Comparison of ENCODE assay signal across 22 cellular contexts in the genomic region with DNA sequence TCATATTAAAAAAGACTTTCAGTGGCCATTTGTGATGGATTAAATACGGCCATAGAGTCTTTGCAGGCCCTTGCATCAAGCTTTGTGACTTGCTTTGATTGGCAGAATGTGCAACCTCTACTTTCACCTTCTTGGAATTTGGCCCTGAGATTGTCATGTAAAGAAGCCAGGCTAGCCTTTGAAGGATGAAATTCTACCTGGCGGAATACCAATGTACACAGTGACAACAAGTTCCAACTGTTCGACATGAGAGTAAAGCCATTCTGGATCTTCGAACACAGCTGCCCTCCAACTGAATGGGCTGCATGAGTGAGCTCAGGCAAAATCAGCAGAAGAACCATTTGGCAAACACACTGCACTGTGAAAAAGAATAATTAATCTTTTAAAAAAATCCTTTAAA.
DNase-seq lines count a peak whose midpoint lies in the region; ATAC-seq and TF ChIP-seq lines count a peak whose summit lies in the region.
"Had no signal": no experiment of that assay in that cellular context is flagged by ENCODE, and none has a peak within 500 bp of the region (broad histone marks: within the 10 kb centered on the region; RNA-seq: fewer than 3 reads in every experiment).

No MANE protein-coding gene starts in this region.

- no peak overlapping the region for H3K4me3 ChIP-seq in coronary artery
- H3K4me3 ChIP-seq: GM23248 had no signal

- no peak for TF ChIP-seq CTCF in coronary artery (IDR thresholded peaks at IDR 0.05)

- H3K27ac ChIP-seq in coronary artery: no peak overlapping the region
- H3K27ac ChIP-seq: 22Rv1, C4-2B, GM23248, KMS-11 had no signal

- DNase-seq in DMS 273 (lab: John Stamatoyannopoulos, UW; ENCODE audit: unreplicated experiment): peak; percentile 47
- no peak for DNase-seq in DMS 273 treated with DMSO at 0.1 percent for 48 hours (lab: John Stamatoyannopoulos, UW)
- peak; percentile 2 for DNase-seq in NCI-H1105 (lab: John Stamatoyannopoulos, UW)
- DNase-seq in NCI-H69 (lab: John Stamatoyannopoulos, UW): peak; percentile 81
- DNase-seq in left kidney (ENCODE audit: low read depth, low spot score): peak; percentile 1
- DNase-seq in NCI-H1092 (lab: John Stamatoyannopoulos, UW): no peak
- DNase-seq in coronary artery (ENCODE audit: low spot score): no peak
- DNase-seq: AML-193, GF-D8, GM23248, NCI-H146, NCI-H2107, NCI-H748 treated with DMSO at 0.1 percent for 48 hours, OCI-M1, SIG-M5, T-cell had no signal

- ATAC-seq in HG03442 (IDR thresholded peaks at IDR 0.05; ENCODE audit: unreplicated experiment): no peak
- ATAC-seq: HCT116, SK-N-SH treated with all-trans-retinoic acid at 6 μM for 48 hours, T-cell had no signal

Comparison
In these comparisons a context has a peak if more than half of its experiments do, and no peak if none do; other contexts are left out.
1. DNase-seq: peak in DMS 273 (single experiment), NCI-H1105 (single experiment), NCI-H69 (single experiment) and left kidney (single experiment); none in DMS 273 treated with DMSO at 0.1 percent for 48 hours (single experiment), NCI-H1092 (single experiment) and coronary artery (single experiment).